17 cellular contexts compared by ENCODE assay signal in the genomic region with DNA sequence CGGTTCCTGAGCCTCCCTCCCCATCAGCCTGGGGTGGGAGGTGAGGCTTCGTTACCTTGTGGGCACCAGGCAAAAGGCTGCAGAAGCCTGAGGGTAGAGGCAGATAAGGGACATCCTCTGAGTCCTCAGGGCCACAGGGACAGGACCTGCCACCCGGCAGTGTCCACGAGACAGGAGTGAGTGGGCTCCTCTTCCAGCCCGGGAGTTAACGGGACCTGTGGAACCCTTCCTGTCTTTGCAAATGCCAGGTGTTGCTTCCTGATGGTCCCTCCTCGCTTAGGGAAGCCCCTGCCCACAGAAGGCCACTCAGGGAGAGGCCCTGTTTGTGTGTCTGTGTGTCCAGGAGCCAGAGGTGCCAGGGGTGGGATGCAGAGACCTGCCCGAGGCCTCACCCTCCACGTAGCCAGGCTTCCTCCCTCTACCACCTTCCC.
"Had no signal": no experiment of that assay in that cellular context is flagged by ENCODE, and none has a peak within 500 bp of the region (broad histone marks: within the 10 kb centered on the region; RNA-seq: fewer than 3 reads in every experiment).

No MANE protein-coding gene starts in this region.

- DNase-seq: activated CD4-positive, alpha-beta T cell treated with anti-CD3 and anti-CD28 coated beads, Interleukin-2, amount 50 U/mL, for 48 hours; activated CD8-positive, alpha-beta memory T cell treated with anti-CD3 and anti-CD28 coated beads, Interleukin-2, amount 10 ng/mL, durations not matched to agents 7 days and 5 days; activated naive CD4-positive, alpha-beta T cell treated with anti-CD3 and anti-CD28 coated beads, Interleukin-2, amount 50 U/mL, for 16 hours; activated T-cell treated with anti-CD3 and anti-CD28 coated beads, Interleukin-2, amount 50 U/mL, for 24 hours; brain microvascular endothelial cell; cerebellar nuclear complex; effector CD8-positive, alpha-beta T cell; heart right ventricle; immature natural killer cell; kidney glomerular epithelial cell; left ventricle myocardium inferior had no signal

- H3K4me1 Mint-ChIP-seq: activated CD8-positive, alpha-beta memory T cell treated with anti-CD3 and anti-CD28 coated beads, Interleukin-2, amount 10 ng/mL, durations not matched to agents 7 days and 5 days; immature natural killer cell had no signal

- H3K4me3 Mint-ChIP-seq: activated CD8-positive, alpha-beta memory T cell treated with anti-CD3 and anti-CD28 coated beads, Interleukin-2, amount 10 ng/mL, durations not matched to agents 7 days and 5 days; activated T-cell treated with anti-CD3 and anti-CD28 coated beads, Interleukin-2, amount 50 U/mL, for 24 hours; dendritic cell treated with granulocyte-macrophage colony-stimulating factor and Interleukin-4, amounts not matched to agents 40 ng/mL and 50 ng/mL, for 4 days; immature natural killer cell; natural killer cell treated with Interleukin-12 subunit alpha and Interleukin-12 subunit beta and Interleukin-15 and Interleukin-18, amount 100 ng/mL, for 72 hours; stimulated activated naive CD8-positive, alpha-beta T cell treated with anti-CD3 and anti-CD28 coated beads, Interleukin-15, Interleukin-2, amounts not matched to agents 100 ng/mL and 50 ng/mL, for 24 hours had no signal

- H3K27ac Mint-ChIP-seq: activated CD8-positive, alpha-beta memory T cell treated with anti-CD3 and anti-CD28 coated beads, Interleukin-2, amount 10 ng/mL, durations not matched to agents 7 days and 5 days; activated T-cell treated with anti-CD3 and anti-CD28 coated beads, Interleukin-2, amount 50 U/mL, for 24 hours; dendritic cell treated with granulocyte-macrophage colony-stimulating factor and Interleukin-4, amounts not matched to agents 40 ng/mL and 50 ng/mL, for 4 days; immature natural killer cell; natural killer cell treated with Interleukin-12 subunit alpha and Interleukin-12 subunit beta and Interleukin-15 and Interleukin-18, amount 100 ng/mL, for 72 hours; stimulated activated naive CD8-positive, alpha-beta T cell treated with anti-CD3 and anti-CD28 coated beads, Interleukin-15, Interleukin-2, amounts not matched to agents 100 ng/mL and 50 ng/mL, for 24 hours had no signal

- H3K4me1 ChIP-seq: gastroesophageal sphincter, left ventricle myocardium inferior had no signal

- H3K9me3 ChIP-seq: gastroesophageal sphincter, heart right ventricle, left ventricle myocardium inferior, tibial nerve, vagina had no signal

- H3K27me3 ChIP-seq: brain microvascular endothelial cell, tibial nerve, vagina had no signal

- H3K27ac ChIP-seq: brain microvascular endothelial cell, gastroesophageal sphincter, heart right ventricle, left ventricle myocardium inferior, tibial nerve, vagina had no signal

- H3K36me3 ChIP-seq: brain microvascular endothelial cell, gastroesophageal sphincter, heart right ventricle, left ventricle myocardium inferior, tibial nerve, vagina had no signal

- H3K36me3 Mint-ChIP-seq: activated CD8-positive, alpha-beta memory T cell treated with anti-CD3 and anti-CD28 coated beads, Interleukin-2, amount 10 ng/mL, durations not matched to agents 7 days and 5 days; immature natural killer cell; natural killer cell treated with Interleukin-12 subunit alpha and Interleukin-12 subunit beta and Interleukin-15 and Interleukin-18, amount 100 ng/mL, for 72 hours had no signal

- ATAC-seq: activated CD8-positive, alpha-beta memory T cell treated with anti-CD3 and anti-CD28 coated beads, Interleukin-2, amount 10 ng/mL, durations not matched to agents 7 days and 5 days; gastroesophageal sphincter; heart right ventricle; natural killer cell treated with Interleukin-12 subunit alpha and Interleukin-12 subunit beta and Interleukin-15 and Interleukin-18, amount 100 ng/mL, for 72 hours had no signal

- H3K27me3 Mint-ChIP-seq: activated CD8-positive, alpha-beta memory T cell treated with anti-CD3 and anti-CD28 coated beads, Interleukin-2, amount 10 ng/mL, durations not matched to agents 7 days and 5 days had no signal

- H3K9me3 Mint-ChIP-seq: activated T-cell treated with anti-CD3 and anti-CD28 coated beads, Interleukin-2, amount 50 U/mL, for 24 hours; dendritic cell treated with granulocyte-macrophage colony-stimulating factor and Interleukin-4, amounts not matched to agents 40 ng/mL and 50 ng/mL, for 4 days; immature natural killer cell; natural killer cell treated with Interleukin-12 subunit alpha and Interleukin-12 subunit beta and Interleukin-15 and Interleukin-18, amount 100 ng/mL, for 72 hours; stimulated activated naive CD8-positive, alpha-beta T cell treated with anti-CD3 and anti-CD28 coated beads, Interleukin-15, Interleukin-2, amounts not matched to agents 100 ng/mL and 50 ng/mL, for 24 hours had no signal

- H3K4me3 ChIP-seq: gastroesophageal sphincter, heart right ventricle, left ventricle myocardium inferior, tibial nerve, vagina had no signal
